16 cellular contexts compared by ENCODE assay signal in genomic region chr18:13371689-13372404, GRCh38.
DNase-seq lines count a peak whose midpoint lies in the region; ATAC-seq and TF ChIP-seq lines count a peak whose summit lies in the region.
"Had no signal": no experiment of that assay in that cellular context is flagged by ENCODE, and none has a peak within 500 bp of the region (broad histone marks: within the 10 kb centered on the region; RNA-seq: fewer than 3 reads in every experiment).

No MANE protein-coding gene starts in this region.

- H3K27ac Mint-ChIP-seq in dendritic cell treated with granulocyte-macrophage colony-stimulating factor and Interleukin-4, amounts not matched to agents 40 ng/mL and 50 ng/mL, for 4 days = peak overlapping the region; percentile 26
- H3K27ac Mint-ChIP-seq: stimulated activated naive CD8-positive, alpha-beta T cell treated with anti-CD3 and anti-CD28 coated beads, Interleukin-15, Interleukin-2, amounts not matched to agents 100 ng/mL and 50 ng/mL, for 24 hours had no signal

- H2BK5ac ChIP-seq in mesenchymal stem cell (ENCODE audit: low read depth, low read length, poor library complexity, severe bottlenecking) = no peak overlapping the region

- dilution Hi-C loops in mammary epithelial cell (cut with HindIII; ENCODE audit: low sequenced_read_pairs) = no loop called here

- WGBS in mammary epithelial cell (ENCODE audit: low coverage, missing lambda C conversion rate) = 79% methylated on average over 10 of the region's 10 CpGs
- whole genome bisulfite sequencing in mesenchymal stem cell = 85% methylated on average over 5 of the region's 10 CpGs

- no TSS peak for BruUV-seq in mammary epithelial cell (replicated peaks; lab: Mats Ljungman, UMichigan)

- in situ Hi-C loops in mammary epithelial cell (cut with MboI; ENCODE audit: low sequenced_read_pairs in 2 of 2) = no loop called here

- no peaks in the 10 kb centered on the region for H3K79me2 ChIP-seq in mammary epithelial cell (ENCODE audit: insufficient read depth, low read length)
- H3K79me2 ChIP-seq in OCI-LY1 (ENCODE audit: insufficient read depth, low read length) = no peaks in the 10 kb centered on the region

- H2AFZ ChIP-seq in mammary epithelial cell (ENCODE audit: low read depth, low read length) = no peak overlapping the region
- H2AFZ ChIP-seq in OCI-LY1 (ENCODE audit: low read length) = no peak overlapping the region
- no peak overlapping the region for H2AFZ ChIP-seq in mesenchymal stem cell (ENCODE audit: low read depth, low read length)

- intact Hi-C loops in breast epithelium (cut with DNase I; ENCODE audit: low total_unique reads) (no loop called here), mammary epithelial cell (cut with micrococcal nuclease) (no loop called here)
- intact Hi-C loops in dendritic cell treated with granulocyte-macrophage colony-stimulating factor and Interleukin-4, amounts not matched to agents 40 ng/mL and 50 ng/mL, for 4 days (cut with micrococcal nuclease) = no loop called here

- H3K4me3 Mint-ChIP-seq in dendritic cell treated with granulocyte-macrophage colony-stimulating factor and Interleukin-4, amounts not matched to agents 40 ng/mL and 50 ng/mL, for 4 days = no peak overlapping the region
- H3K4me3 Mint-ChIP-seq: stimulated activated naive CD8-positive, alpha-beta T cell treated with anti-CD3 and anti-CD28 coated beads, Interleukin-15, Interleukin-2, amounts not matched to agents 100 ng/mL and 50 ng/mL, for 24 hours had no signal

- no peaks in the 10 kb centered on the region for H3F3A ChIP-seq in OCI-LY1 (ENCODE audit: insufficient read depth, low read length)

- no peak overlapping the region for H3K18ac ChIP-seq in mesenchymal stem cell (ENCODE audit: low read depth in 1 of 2, low read length in 2 of 2)

- H3K36me3 ChIP-seq in breast epithelium (no peaks in the 10 kb centered on the region), mammary epithelial cell (ENCODE audit: insufficient read depth, low read length) (no peaks in the 10 kb centered on the region), OCI-LY1 (ENCODE audit: insufficient read depth, low read length) (no peaks in the 10 kb centered on the region), mesenchymal stem cell (ENCODE audit: control insufficient read depth in 1 of 2, insufficient read depth in 2 of 2, low read depth in 1 of 2, low read length in 2 of 2) (no peaks in the 10 kb centered on the region)
- H3K36me3 ChIP-seq: MG63, uterus had no signal

- no peaks in the 10 kb centered on the region for H3K79me1 ChIP-seq in mesenchymal stem cell (replicated peaks; ENCODE audit: low read length, poor library complexity, severe bottlenecking)

- H3K9me3 ChIP-seq in breast epithelium (no peaks in the 10 kb centered on the region), mammary epithelial cell (replicated peaks; ENCODE audit: insufficient read depth, low read length) (peaks cover 7% of the 10 kb centered on the region), OCI-LY1 (ENCODE audit: low read length) (no peaks in the 10 kb centered on the region), mesenchymal stem cell (ENCODE audit: control insufficient read depth, low read length) (no peaks in the 10 kb centered on the region)
- H3K9me3 ChIP-seq: MG63, uterus had no signal

- ATAC-seq in HG03135 (IDR thresholded peaks at IDR 0.05; ENCODE audit: unreplicated experiment) = no peak
- no peak for ATAC-seq in GM19328 (IDR thresholded peaks at IDR 0.05; ENCODE audit: unreplicated experiment)
- ATAC-seq: Right ventricle myocardium inferior had no signal

- no peak overlapping the region for H3K23ac ChIP-seq in mesenchymal stem cell (ENCODE audit: low read length in 2 of 2)

- TF ChIP-seq CTCF in breast epithelium (IDR thresholded peaks at IDR 0.05) (no peak), mammary epithelial cell (conservative IDR thresholded peaks at IDR 0.05 in 1 of 2, IDR thresholded peaks at IDR 0.05 in 1 of 2; ENCODE audit: extremely low read depth in 1 of 2, insufficient read depth in 1 of 2, low read depth in 1 of 2, low read length in 2 of 2) (no peak), OCI-LY1 (IDR thresholded peaks at IDR 0.05; ENCODE audit: low read length) (no peak)

- H2AK5ac ChIP-seq in mesenchymal stem cell (ENCODE audit: low read length, severe bottlenecking) = no peak overlapping the region

- H3K4me3 ChIP-seq in breast epithelium = no peak overlapping the region
- no peak overlapping the region for H3K4me3 ChIP-seq in mammary epithelial cell (replicated peaks in 1 of 3; ENCODE audit: insufficient read depth in 1 of 3, low read depth in 2 of 3, low read length in 3 of 3)
- no peak overlapping the region for H3K4me3 ChIP-seq in OCI-LY1 (ENCODE audit: low read depth, low read length, poor library complexity, severe bottlenecking)
- H3K4me3 ChIP-seq in mesenchymal stem cell (ENCODE audit: insufficient read depth in 1 of 2, low read depth in 1 of 2, low read length in 2 of 2) = no peak overlapping the region
- H3K4me3 ChIP-seq: MG63, uterus had no signal

- H3K27me3 ChIP-seq in breast epithelium (no peaks in the 10 kb centered on the region), mammary epithelial cell (ENCODE audit: insufficient read depth, low read length) (no peaks in the 10 kb centered on the region), OCI-LY1 (ENCODE audit: insufficient read depth, low read length) (peaks cover 18% of the 10 kb centered on the region; the same call in 1 of the 2 replicates), mesenchymal stem cell (ENCODE audit: control insufficient read depth in 1 of 2, insufficient read depth in 1 of 2, low read length in 2 of 2) (peaks cover under 1 to 11% of the 10 kb centered on the region in 2 experiments)
- H3K27me3 ChIP-seq: MG63, uterus had no signal

- H4K20me1 ChIP-seq in mammary epithelial cell (ENCODE audit: insufficient read depth, low read length) = no peaks in the 10 kb centered on the region
- H4K20me1 ChIP-seq in OCI-LY1 (ENCODE audit: insufficient read depth, low read length) = no peaks in the 10 kb centered on the region

- no peak overlapping the region for H3K4ac ChIP-seq in mesenchymal stem cell (ENCODE audit: low read depth in 1 of 2, low read length in 2 of 2)

- H4K91ac ChIP-seq in mesenchymal stem cell (ENCODE audit: low read length) = no peak overlapping the region

- no peaks in the 10 kb centered on the region for H3K9me2 ChIP-seq in OCI-LY1 (ENCODE audit: low read depth, low read length)

- no peak for TF ChIP-seq POLR2A in breast epithelium (IDR thresholded peaks at IDR 0.05)

- H3K9me3 Mint-ChIP-seq in dendritic cell treated with granulocyte-macrophage colony-stimulating factor and Interleukin-4, amounts not matched to agents 40 ng/mL and 50 ng/mL, for 4 days = no peaks in the 10 kb centered on the region
- H3K9me3 Mint-ChIP-seq: stimulated activated naive CD8-positive, alpha-beta T cell treated with anti-CD3 and anti-CD28 coated beads, Interleukin-15, Interleukin-2, amounts not matched to agents 100 ng/mL and 50 ng/mL, for 24 hours had no signal

- H2BK15ac ChIP-seq in mesenchymal stem cell (ENCODE audit: low read depth, poor library complexity, severe bottlenecking) = no peak overlapping the region

- H3K27me3 Mint-ChIP-seq in dendritic cell treated with granulocyte-macrophage colony-stimulating factor and Interleukin-4, amounts not matched to agents 40 ng/mL and 50 ng/mL, for 4 days = peaks cover 4% of the 10 kb centered on the region
- H3K27me3 Mint-ChIP-seq: stimulated activated naive CD8-positive, alpha-beta T cell treated with anti-CD3 and anti-CD28 coated beads, Interleukin-15, Interleukin-2, amounts not matched to agents 100 ng/mL and 50 ng/mL, for 24 hours had no signal

- H2BK12ac ChIP-seq in mesenchymal stem cell (ENCODE audit: low read length in 2 of 2) = no peak overlapping the region

- H4K8ac ChIP-seq in mesenchymal stem cell (ENCODE audit: low read length) = no peak overlapping the region

- H3K36me3 Mint-ChIP-seq in dendritic cell treated with granulocyte-macrophage colony-stimulating factor and Interleukin-4, amounts not matched to agents 40 ng/mL and 50 ng/mL, for 4 days (ENCODE audit: low read depth) = peaks cover 19% of the 10 kb centered on the region

- peaks cover 76% of the 10 kb centered on the region for H3K4me1 Mint-ChIP-seq in dendritic cell treated with granulocyte-macrophage colony-stimulating factor and Interleukin-4, amounts not matched to agents 40 ng/mL and 50 ng/mL, for 4 days (ENCODE audit: low read depth)

- DNase-seq in breast epithelium (ENCODE audit: low spot score in 2 of 2) (no peak), mammary epithelial cell (no peak), mesenchymal stem cell (no peak)
- DNase-seq: activated CD4-positive, alpha-beta T cell treated with anti-CD3 and anti-CD28 coated beads, Interleukin-2, amount 50 U/mL, for 48 hours; AML-193; MG63; nucleus accumbens; T1000; uterus had no signal

- peaks cover 0 to 7% of the 10 kb centered on the region in 2 donors for H3K4me1 ChIP-seq in breast epithelium
- peaks cover 7% of the 10 kb centered on the region for H3K4me1 ChIP-seq in mammary epithelial cell (ENCODE audit: insufficient read depth, low read length)
- H3K4me1 ChIP-seq in OCI-LY1 (ENCODE audit: insufficient read depth, low read length, severe bottlenecking) = peaks cover 21% of the 10 kb centered on the region
- H3K4me1 ChIP-seq in mesenchymal stem cell (ENCODE audit: control insufficient read depth, insufficient read depth, low read depth, low read length) = peaks cover 12% of the 10 kb centered on the region
- H3K4me1 ChIP-seq: uterus had no signal

- CTCF ChIA-PET in mammary epithelial cell (lab: Charles Lee; ENCODE audit: low non-redundant PET) = no interaction called here

- H2BK120ac ChIP-seq in mesenchymal stem cell (ENCODE audit: low read depth, low read length) = no peak overlapping the region

- H3K14ac ChIP-seq in mesenchymal stem cell (ENCODE audit: low read length in 2 of 2) = no peak overlapping the region

- H3K9ac ChIP-seq in mammary epithelial cell (ENCODE audit: insufficient read depth, low read length) = no peak overlapping the region
- H3K9ac ChIP-seq in OCI-LY1 (ENCODE audit: low read length) = no peak overlapping the region
- no peak overlapping the region for H3K9ac ChIP-seq in mesenchymal stem cell (ENCODE audit: low read length)

- H3K4me2 ChIP-seq in mammary epithelial cell (ENCODE audit: insufficient read depth, low read depth, low read length) = no peak overlapping the region
- H3K4me2 ChIP-seq in OCI-LY1 (ENCODE audit: low read length) = 0 out of 2 replicates have a peak overlapping the region, but pooled peaks have one; percentile 2
- no peak overlapping the region for H3K4me2 ChIP-seq in mesenchymal stem cell (ENCODE audit: low read length, poor library complexity, severe bottlenecking)

- peak overlapping the region; percentile 12 to 14 for H3K27ac ChIP-seq in breast epithelium
- H3K27ac ChIP-seq in mammary epithelial cell (ENCODE audit: insufficient read depth, low read depth, low read length) = no peak overlapping the region
- no peak overlapping the region for H3K27ac ChIP-seq in OCI-LY1 (ENCODE audit: low read depth, low read length, poor library complexity, severe bottlenecking)
- H3K27ac ChIP-seq in temporal lobe (ENCODE audit: low read depth, low read length) = peak overlapping the region; percentile 13
- no peak overlapping the region for H3K27ac ChIP-seq in mesenchymal stem cell (ENCODE audit: low read length, poor library complexity, severe bottlenecking)
- H3K27ac ChIP-seq: uterus had no signal

Comparison
In these comparisons a context has a peak if more than half of its experiments do, and no peak if none do; other contexts are left out.
1. H3K27ac ChIP-seq: peak in breast epithelium (2 of 2) and temporal lobe (single experiment); none in mammary epithelial cell (single experiment), OCI-LY1 (single experiment) and mesenchymal stem cell (single experiment).